2 cellular contexts compared by ENCODE assay signal in genomic region chrY:3406896-3407452, GRCh38.
TF ChIP-seq lines count a peak whose summit lies in the region.

No MANE protein-coding gene starts in this region.

TF ChIP-seq in H1, 55 proteins besides CTCF, POLR2A, EP300 and RAD21:
- TF ChIP-seq KDM1A (IDR thresholded peaks at IDR 0.05; ENCODE audit: borderline replicate concordance, low read length): peak; percentile 77

TF ChIP-seq in HepG2, 621 proteins besides CTCF, POLR2A, EP300 and RAD21:
- TF ChIP-seq ZNF652 (CRISPR knock-in tag; IDR thresholded peaks at IDR 0.05; ENCODE audit: borderline replicate concordance, low read depth): peak; percentile 55; the same call in 1 of the 2 replicates
